ENCODE assay signal across 27 cellular contexts in the genomic region with DNA sequence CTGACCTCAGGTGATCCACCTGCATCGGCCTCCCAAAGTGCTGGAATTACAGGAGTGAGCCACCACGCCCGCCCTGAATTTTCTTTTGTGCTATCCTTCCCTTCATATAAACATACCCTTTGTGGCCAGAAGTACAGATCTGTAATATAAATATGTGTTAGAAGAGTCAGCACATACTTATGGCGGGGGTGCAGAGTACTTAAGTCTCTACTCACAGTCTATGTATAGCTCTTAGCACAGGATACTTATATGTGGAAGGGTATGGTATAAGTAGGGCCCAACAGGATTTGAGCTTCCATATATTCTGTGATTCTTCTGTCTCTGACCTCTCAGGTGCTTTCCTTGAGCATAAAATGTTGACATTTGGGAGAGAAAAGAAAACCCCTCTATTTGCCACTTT. TPM values are rescaled to one million over a fixed set of nuclear protein-coding genes. Genes with fewer than 3 reads are reported as not detected.
DNase-seq lines count a peak whose midpoint lies in the region; ATAC-seq and TF ChIP-seq lines count a peak whose summit lies in the region.
"Had no signal": no experiment of that assay in that cellular context is flagged by ENCODE, and none has a peak within 500 bp of the region (broad histone marks: within the 10 kb centered on the region; RNA-seq: fewer than 3 reads in every experiment).

No MANE protein-coding gene starts in this region.

- in situ Hi-C loops in IMR-90 (cut with MboI; ENCODE audit: low sequenced_read_pairs) = no loop called here

- H3K9ac ChIP-seq in IMR-90 (ENCODE audit: low read depth, low read length) (no peak overlapping the region), mesenchymal stem cell (ENCODE audit: low read length) (no peak overlapping the region)
- H3K9ac ChIP-seq: BLaER1 had no signal

- CTCF ChIA-PET in IMR-90 (lab: Yijun Ruan, JAX) = no interaction called here

- no peaks in the 10 kb centered on the region for H3K4me1 ChIP-seq in IMR-90 (ENCODE audit: control insufficient read depth, insufficient read depth, low read length)
- no peaks in the 10 kb centered on the region for H3K4me1 ChIP-seq in mesenchymal stem cell (ENCODE audit: control insufficient read depth, insufficient read depth, low read depth, low read length)
- H3K4me1 ChIP-seq in ovary (ENCODE audit: insufficient read depth) = no peaks in the 10 kb centered on the region
- no peaks in the 10 kb centered on the region for H3K4me1 ChIP-seq in heart right ventricle
- H3K4me1 ChIP-seq: BE2C, BLaER1 had no signal

- H4K91ac ChIP-seq in IMR-90 (ENCODE audit: insufficient read depth, low read depth, low read length) (no peak overlapping the region), mesenchymal stem cell (ENCODE audit: low read length) (no peak overlapping the region)

- no peak overlapping the region for H3K56ac ChIP-seq in IMR-90 (ENCODE audit: extremely low read depth, insufficient read depth, low read length)

- POLR2A ChIA-PET in IMR-90 (lab: Charles Lee; ENCODE audit: unreplicated experiment) = no interaction called here

- H3K4me3 ChIP-seq in IMR-90 (ENCODE audit: insufficient read depth, low read depth, low read length) = no peak overlapping the region
- H3K4me3 ChIP-seq in mesenchymal stem cell (ENCODE audit: insufficient read depth in 1 of 2, low read depth in 1 of 2, low read length in 2 of 2) = no peak overlapping the region
- H3K4me3 ChIP-seq in ovary = no peak overlapping the region
- no peak overlapping the region for H3K4me3 ChIP-seq in heart right ventricle
- H3K4me3 ChIP-seq: BLaER1, GM12878 had no signal

- H3K9me1 ChIP-seq in IMR-90 (ENCODE audit: insufficient read depth, low read length) = no peaks in the 10 kb centered on the region

- no peak overlapping the region for H4K8ac ChIP-seq in IMR-90 (ENCODE audit: low read depth in 2 of 2, low read length in 2 of 2)
- no peak overlapping the region for H4K8ac ChIP-seq in mesenchymal stem cell (ENCODE audit: low read length)

- H2BK15ac ChIP-seq in IMR-90 (ENCODE audit: low read depth, low read length) (no peak overlapping the region), mesenchymal stem cell (ENCODE audit: low read depth, poor library complexity, severe bottlenecking) (no peak overlapping the region)

- H3K4me1 Mint-ChIP-seq in chondrocyte (ENCODE audit: low read depth) = peaks cover 2% of the 10 kb centered on the region

- TF ChIP-seq CTCF in IMR-90 (conservative IDR thresholded peaks at IDR 0.05; ENCODE audit: low read depth, low read length) = no peak
- no peak for TF ChIP-seq CTCF in chondrocyte (IDR thresholded peaks at IDR 0.05)
- no peak for TF ChIP-seq CTCF in ovary (IDR thresholded peaks at IDR 0.05)
- TF ChIP-seq CTCF in heart right ventricle (IDR thresholded peaks at IDR 0.05) = no peak

- no peak for TF ChIP-seq EP300 in ovary (IDR thresholded peaks at IDR 0.05)

- no peaks in the 10 kb centered on the region for H3K36me3 ChIP-seq in IMR-90 (ENCODE audit: control insufficient read depth, insufficient read depth, low read length)
- H3K36me3 ChIP-seq in mesenchymal stem cell (ENCODE audit: control insufficient read depth in 1 of 2, insufficient read depth in 2 of 2, low read depth in 1 of 2, low read length in 2 of 2) = no peaks in the 10 kb centered on the region
- H3K36me3 ChIP-seq in ovary = no peaks in the 10 kb centered on the region
- H3K36me3 ChIP-seq in heart right ventricle = no peaks in the 10 kb centered on the region
- H3K36me3 ChIP-seq: BE2C, BLaER1 had no signal

- dilution Hi-C loops in IMR-90 (cut with HindIII; ENCODE audit: low sequenced_read_pairs, unreplicated experiment) = no loop called here

- no peaks in the 10 kb centered on the region for H4K20me1 ChIP-seq in IMR-90 (ENCODE audit: insufficient read depth, low read length)
- H4K20me1 ChIP-seq: BLaER1 had no signal

- H2AK9ac ChIP-seq in IMR-90 (replicated peaks; ENCODE audit: low read depth, low read length, poor library complexity) = no peak overlapping the region

- H2BK120ac ChIP-seq in IMR-90 (ENCODE audit: low read depth, low read length) (no peak overlapping the region), mesenchymal stem cell (ENCODE audit: low read depth, low read length) (no peak overlapping the region)

- ATAC-seq in IMR-90 (ENCODE audit: low read depth) = peak; percentile 51; the same call in 1 of the 2 replicates
- ATAC-seq in heart right ventricle = no peak
- ATAC-seq: GM12878 had no signal

- H3K27ac ChIP-seq in IMR-90 (ENCODE audit: insufficient read depth, low read length) (no peak overlapping the region), mesenchymal stem cell (ENCODE audit: low read length, poor library complexity, severe bottlenecking) (no peak overlapping the region), ovary (no peak overlapping the region), heart right ventricle (no peak overlapping the region)
- H3K27ac ChIP-seq: BLaER1 had no signal

- H3K4me2 ChIP-seq in IMR-90 (ENCODE audit: low read depth, low read length) (no peak overlapping the region; the same call in 1 of the 2 replicates), mesenchymal stem cell (ENCODE audit: low read length, poor library complexity, severe bottlenecking) (no peak overlapping the region)
- H3K4me2 ChIP-seq: BLaER1 had no signal

- TF ChIP-seq POLR2A in IMR-90 (IDR thresholded peaks at IDR 0.05; ENCODE audit: low read depth, low read length) (no peak), ovary (IDR thresholded peaks at IDR 0.05) (no peak)

- BruUV-seq in IMR-90 (replicated peaks; lab: Mats Ljungman, UMichigan) = no TSS peak

- H3K27me3 ChIP-seq in IMR-90 (ENCODE audit: control insufficient read depth, insufficient read depth, low read length) (no peaks in the 10 kb centered on the region), mesenchymal stem cell (ENCODE audit: control insufficient read depth in 1 of 2, insufficient read depth in 1 of 2, low read length in 2 of 2) (peaks cover 0 to 8% of the 10 kb centered on the region in 2 experiments), ovary (no peaks in the 10 kb centered on the region), heart right ventricle (peaks cover 0 to 44% (median 0%) of the 10 kb centered on the region in 7 donors)
- H3K27me3 ChIP-seq: BE2C, BLaER1 had no signal

- no peak overlapping the region for H3K4me3 Mint-ChIP-seq in chondrocyte (ENCODE audit: unreplicated experiment)
- H3K4me3 Mint-ChIP-seq: CD14-positive monocyte; CD4-positive, alpha-beta memory T cell; CD4-positive, CD25-positive, alpha-beta regulatory T cell; CD8-positive, alpha-beta memory T cell had no signal

- no peaks in the 10 kb centered on the region for H3K27me3 Mint-ChIP-seq in chondrocyte (ENCODE audit: low read depth)
- H3K27me3 Mint-ChIP-seq: CD4-positive, alpha-beta memory T cell; CD4-positive, CD25-positive, alpha-beta regulatory T cell had no signal

- peak overlapping the region; percentile 5 for H3K27ac Mint-ChIP-seq in chondrocyte (ENCODE audit: unreplicated experiment)
- H3K27ac Mint-ChIP-seq: CD4-positive, alpha-beta memory T cell; CD4-positive, CD25-positive, alpha-beta regulatory T cell; CD8-positive, alpha-beta memory T cell had no signal

- H2AFZ ChIP-seq in IMR-90 (replicated peaks; ENCODE audit: low read length, poor library complexity) (no peak overlapping the region), mesenchymal stem cell (ENCODE audit: low read depth, low read length) (no peak overlapping the region)

- H2BK5ac ChIP-seq in IMR-90 (ENCODE audit: low read depth, low read length, poor library complexity, severe bottlenecking) (no peak overlapping the region), mesenchymal stem cell (ENCODE audit: low read depth, low read length, poor library complexity, severe bottlenecking) (no peak overlapping the region)

- H4K5ac ChIP-seq in IMR-90 (ENCODE audit: low read depth, low read length) = no peak overlapping the region

- no peak overlapping the region for H2BK12ac ChIP-seq in mesenchymal stem cell (ENCODE audit: low read length in 2 of 2)

- H3K23ac ChIP-seq in IMR-90 (ENCODE audit: low read depth, low read length) (no peak overlapping the region), mesenchymal stem cell (ENCODE audit: low read length in 2 of 2) (no peak overlapping the region)

- no peak overlapping the region for H2BK20ac ChIP-seq in IMR-90 (ENCODE audit: low read depth, low read length)

- no peaks in the 10 kb centered on the region for H3K9me3 Mint-ChIP-seq in chondrocyte (ENCODE audit: low read depth)
- H3K9me3 Mint-ChIP-seq: CD4-positive, alpha-beta memory T cell; CD4-positive, CD25-positive, alpha-beta regulatory T cell; CD8-positive, alpha-beta memory T cell had no signal

- H3K79me1 ChIP-seq in IMR-90 (ENCODE audit: low read depth in 1 of 2, low read length in 2 of 2) (no peaks in the 10 kb centered on the region), mesenchymal stem cell (replicated peaks; ENCODE audit: low read length, poor library complexity, severe bottlenecking) (no peaks in the 10 kb centered on the region)

- H3K4ac ChIP-seq in IMR-90 (ENCODE audit: low read depth, low read length) (no peak overlapping the region), mesenchymal stem cell (ENCODE audit: low read depth in 1 of 2, low read length in 2 of 2) (no peak overlapping the region)

- H3K36me3 Mint-ChIP-seq in chondrocyte (ENCODE audit: low read depth) = no peaks in the 10 kb centered on the region
- H3K36me3 Mint-ChIP-seq: CD14-positive monocyte; CD4-positive, alpha-beta memory T cell; CD4-positive, CD25-positive, alpha-beta regulatory T cell; CD8-positive, alpha-beta memory T cell had no signal

- DNase-seq in IMR-90 (peak; percentile 54), chondrocyte (ENCODE audit: low spot score) (no peak), mesenchymal stem cell (peak; percentile 7), ovary (no peak), heart right ventricle (no peak)
- DNase-seq: 8988T; ACHN; BE2C; C1 segment of cervical spinal cord; CD4-positive, alpha-beta memory T cell; CD4-positive, CD25-positive, alpha-beta regulatory T cell; CD8-positive, alpha-beta memory T cell; COR-L47; DMS 273 treated with DMSO at 0.1 percent for 48 hours; DMS153; DMS53; DMS79; DND-41; EL; GDM1 had no signal

- no peak for TF ChIP-seq RAD21 in IMR-90 (IDR thresholded peaks at IDR 0.05; ENCODE audit: low read length)

- no peak overlapping the region for H3K18ac ChIP-seq in IMR-90 (ENCODE audit: low read depth, low read length)
- H3K18ac ChIP-seq in mesenchymal stem cell (ENCODE audit: low read depth in 1 of 2, low read length in 2 of 2) = no peak overlapping the region

- H2AK5ac ChIP-seq in IMR-90 (ENCODE audit: low read depth, low read length) (no peak overlapping the region), mesenchymal stem cell (ENCODE audit: low read length, severe bottlenecking) (no peak overlapping the region)

- intact Hi-C loops in IMR-90 (cut with micrococcal nuclease) (no loop called here), ovary (cut with DNase I) (no loop called here), heart right ventricle (cut with DNase I) (loop anchor here in 1 of 10 donors (10.0 kb wide), 1 partner anchor 79 kb away; no protein-coding TSS in a partner anchor)

- no peaks in the 10 kb centered on the region for H3K9me3 ChIP-seq in IMR-90 (ENCODE audit: control insufficient read depth, insufficient read depth, low read length)
- H3K9me3 ChIP-seq in mesenchymal stem cell (ENCODE audit: control insufficient read depth, low read length) = no peaks in the 10 kb centered on the region
- no peaks in the 10 kb centered on the region for H3K9me3 ChIP-seq in ovary
- no peaks in the 10 kb centered on the region for H3K9me3 ChIP-seq in heart right ventricle
- H3K9me3 ChIP-seq: BE2C, BLaER1 had no signal

- WGBS in IMR-90 (ENCODE audit: extremely low coverage in 2 of 2, insufficient read length in 1 of 2), 2 experiments = no CpG with 5 or more reads among the region's 4 CpGs
- WGBS in mesenchymal stem cell = no CpG with 5 or more reads among the region's 4 CpGs
- WGBS in ovary, 3 donors = 83 to 91% (median 83%) methylated on average over 4 of the region's 4 CpGs
- WGBS in heart right ventricle, 2 donors = 96 to 98% methylated on average over 4 of the region's 4 CpGs

- no peak overlapping the region for H3K14ac ChIP-seq in IMR-90 (replicated peaks; ENCODE audit: low read depth, low read length)
- H3K14ac ChIP-seq in mesenchymal stem cell (ENCODE audit: low read length in 2 of 2) = no peak overlapping the region

RNA-seq across cellular contexts. Expression of a gene that starts 18.2 kb away (rescaled TPM):
- total RNA-seq in IMR-90 (2012; rRNA removed) = not detected in 2 replicates
- not detected in 2 replicates for polyA plus RNA-seq in IMR-90 (2012; rRNA removed)
- not detected in 2 replicates for polyA plus RNA-seq in IMR-90 (2012; cell fraction: cytosol; rRNA removed)
- polyA plus RNA-seq in IMR-90 (2012; cell fraction: nucleus; rRNA removed; ENCODE audit: low replicate concordance) = not detected in 2 replicates
- total RNA-seq in chondrocyte = 0.30 TPM in 1 of 3 replicates, not detected in the others
- polyA plus RNA-seq in mesenchymal stem cell (2013, experiment 1 of 2) = not detected
- polyA plus RNA-seq in mesenchymal stem cell (2013, experiment 2 of 2) = not detected
- under 1 TPM in 3 of 7 donors, not detected in 4; 0.10 to 0.72 (median 0.34) TPM for total RNA-seq in ovary
- under 1 TPM in 1 of 2 donors, not detected in 1; 0.04 TPM for polyA plus RNA-seq in ovary
- total RNA-seq in heart right ventricle = 1 to 10 TPM in 1 of 10 donors, under 1 TPM in 7, not detected in 2; 0.13 to 1.1 (median 0.33) TPM
- under 1 TPM; 0.09 to 0.29 TPM for polyA plus RNA-seq in heart right ventricle
- total RNA-seq: A673; CD4-positive, alpha-beta memory T cell; CD4-positive, CD25-positive, alpha-beta regulatory T cell; Daoy; G401 had no signal
- polyA plus RNA-seq: AG04450; CD14-positive monocyte; CD4-positive, CD25-positive, alpha-beta regulatory T cell had no signal

RNA-seq across cellular contexts. Expression of a gene that starts 18.3 kb away (rescaled TPM):
- 9.0 and 11.4 TPM in 2 replicates for total RNA-seq in IMR-90 (2012; rRNA removed)
- polyA plus RNA-seq in IMR-90 (2012; rRNA removed) = 14.2 and 15.2 TPM in 2 replicates
- polyA plus RNA-seq in IMR-90 (2012; cell fraction: cytosol; rRNA removed) = 3.4 and 3.9 TPM in 2 replicates
- polyA plus RNA-seq in IMR-90 (2012; cell fraction: nucleus; rRNA removed; ENCODE audit: low replicate concordance) = 1.4 and 4.0 TPM in 2 replicates
- 29.1 to 46.3 TPM (median 30.1 TPM) in 3 replicates for total RNA-seq in chondrocyte
- 48.2 TPM for polyA plus RNA-seq in mesenchymal stem cell (2013, experiment 1 of 2)
- polyA plus RNA-seq in mesenchymal stem cell (2013, experiment 2 of 2) = 54.2 TPM
- total RNA-seq in ovary = 10 to 100 TPM in 6 of 7 donors, 1 to 10 TPM in 1; 6.0 to 35.3 (median 13.3) TPM
- 10 to 100 TPM in 1 of 2 donors, 1 to 10 TPM in 1; 8.8 to 39.5 TPM for polyA plus RNA-seq in ovary
- 100 to 1,000 TPM in 7 of 10 donors, 10 to 100 TPM in 3; 73.5 to 132 (median 103) TPM for total RNA-seq in heart right ventricle
- polyA plus RNA-seq in heart right ventricle = 10 to 100 TPM; 60.9 to 64.9 TPM

Comparison
In these comparisons a context has a peak if more than half of its experiments do, and no peak if none do; other contexts are left out.
1. DNase-seq: peak in IMR-90 (single experiment) and mesenchymal stem cell (single experiment); none in chondrocyte (single experiment), ovary (0 of 5) and heart right ventricle (0 of 2).